In the genomic region with DNA sequence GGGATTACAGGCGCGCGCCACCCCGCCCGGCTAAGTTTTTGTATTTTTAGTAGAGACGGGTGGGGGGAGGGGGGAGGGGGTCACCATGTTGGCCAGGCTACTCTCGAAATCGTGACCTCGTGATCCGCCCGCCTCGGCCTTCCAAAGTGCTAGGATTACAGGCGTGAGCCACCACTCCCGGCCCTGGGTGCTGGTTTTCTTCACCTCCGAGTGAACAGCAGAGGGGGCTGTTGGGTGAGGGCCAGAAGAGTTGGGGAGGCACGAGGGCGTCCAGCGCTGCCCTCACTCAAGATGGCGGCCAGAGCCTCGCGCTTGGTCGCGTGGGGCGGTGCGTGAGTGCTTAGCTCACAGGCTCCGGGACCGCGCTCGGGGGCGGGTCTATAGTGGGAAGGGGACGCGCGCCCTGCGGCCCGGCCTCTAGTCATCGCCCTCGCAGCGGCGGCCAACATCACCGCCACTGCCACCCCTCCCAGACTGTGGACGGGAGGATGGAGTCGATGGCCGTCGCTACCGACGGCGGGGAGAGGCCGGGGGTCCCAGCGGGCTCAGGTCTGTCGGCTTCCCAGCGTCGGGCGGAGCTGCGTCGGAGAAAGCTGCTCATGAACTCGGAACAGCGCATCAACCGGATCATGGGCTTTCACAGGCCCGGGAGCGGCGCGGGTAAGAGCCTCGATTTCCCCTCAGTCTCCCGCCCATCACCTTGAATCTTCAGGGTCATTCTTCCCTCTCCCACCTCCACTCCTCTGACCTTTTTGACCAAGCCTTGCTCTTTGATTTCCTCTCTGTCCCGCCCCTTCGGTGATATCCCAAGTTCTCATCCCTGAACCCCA, we compare ENCODE assay signal across 8 cellular contexts. TPM values are rescaled to one million over a fixed set of nuclear protein-coding genes. Genes with fewer than 3 reads are reported as not detected.
DNase-seq lines count a peak whose midpoint lies in the region; TF ChIP-seq lines count a peak whose summit lies in the region.

A gene (plus strand): TSS at position 416 of the 830 bp plus-strand sequence. CDS start 73 bp downstream, at position 489.

- H3K36me3 ChIP-seq in SK-N-MC (ENCODE audit: insufficient read depth, low read length) = peaks cover 4% of the 10 kb centered on the region; the same call in 1 of the 2 replicates
- no peaks in the 10 kb centered on the region for H3K36me3 ChIP-seq in suprapubic skin

- TF ChIP-seq EP300 in suprapubic skin (IDR thresholded peaks at IDR 0.05) = no peak

- no peaks in the 10 kb centered on the region for H3K9me3 Mint-ChIP-seq in HFFc6

- peak within 1 kb of the TSS; percentile 98 for H3K4me3 Mint-ChIP-seq in HFFc6

- TF ChIP-seq POLR2A in NB4 (IDR thresholded peaks at IDR 0.05; ENCODE audit: extremely low read depth, insufficient read length) = peak; percentile 57
- TF ChIP-seq POLR2A in suprapubic skin (IDR thresholded peaks at IDR 0.05) = peak in 1 of 2 donors; percentile 89

- peaks cover 2% of the 10 kb centered on the region for H3K27me3 Mint-ChIP-seq in HFFc6 (ENCODE audit: insufficient read depth)

- peaks cover 14% of the 10 kb centered on the region for H3K4me1 Mint-ChIP-seq in HFFc6 (ENCODE audit: low read depth)

- H3K9me3 ChIP-seq in SK-N-MC (ENCODE audit: low read depth, low read length) = no peaks in the 10 kb centered on the region
- no peaks in the 10 kb centered on the region for H3K9me3 ChIP-seq in suprapubic skin

- WGBS in suprapubic skin = 0% methylated on average over 45 of the region's 66 CpGs

- no peaks in the 10 kb centered on the region for H3K27me3 ChIP-seq in suprapubic skin

- H3K4me3 ChIP-seq in GM08714 (ENCODE audit: low read length) = peak within 1 kb of the TSS; percentile 86
- peak within 1 kb of the TSS; percentile 90 for H3K4me3 ChIP-seq in NB4 (ENCODE audit: low read depth, low read length)
- peak within 1 kb of the TSS; percentile 87 for H3K4me3 ChIP-seq in SK-N-MC
- peak within 1 kb of the TSS; percentile 70 for H3K4me3 ChIP-seq in suprapubic skin

- TF ChIP-seq CTCF in HFFc6 (IDR thresholded peaks at IDR 0.05) = peak; percentile 82
- peak; percentile 64 for TF ChIP-seq CTCF in NB4 (IDR thresholded peaks at IDR 0.05; ENCODE audit: low read depth, low read length)
- peak in 1 of 2 donors; percentile 40 for TF ChIP-seq CTCF in suprapubic skin (IDR thresholded peaks at IDR 0.05)

- H3K27ac Mint-ChIP-seq in HFFc6 = peak within 1 kb of the TSS; percentile 98

- H3K4me1 ChIP-seq in suprapubic skin = peaks cover 19% of the 10 kb centered on the region

- H3K27ac ChIP-seq in SK-N-MC = peak within 1 kb of the TSS; percentile 62
- H3K27ac ChIP-seq in suprapubic skin = peak within 1 kb of the TSS; percentile 92

- peak within 1 kb of the TSS; percentile 85 for H3K9ac ChIP-seq in SK-N-MC (ENCODE audit: insufficient read length)

- peaks cover 13% of the 10 kb centered on the region; the same call in 1 of the 2 replicates for H3K36me3 Mint-ChIP-seq in HFFc6 (ENCODE audit: low read depth)

- DNase-seq in HFFc6 (peak; percentile 96), NB4 (ENCODE audit: low read depth) (peak; percentile 98), SK-N-MC (ENCODE audit: low read depth, low spot score) (peak; percentile 75), germinal center (ENCODE audit: low spot score) (peak; percentile 93), nucleus accumbens (lab: John Stamatoyannopoulos, UW) (peak; percentile 69 to 98 (median 94)), suprapubic skin (ENCODE audit: low spot score in 2 of 2) (peak; percentile 98)
- DNase-seq in activated naive CD4-positive, alpha-beta T cell treated with anti-CD3 and anti-CD28 coated beads, Interleukin-2, amount 50 U/mL, for 16 hours = peak; percentile 98

RNA-seq across cellular contexts. Expression of the gene that starts here (rescaled TPM):
- total RNA-seq in HFFc6 (2021; fragmentation: NEBNext Ultra II Directional; extraction: Animal tissue kit (Norgen Biotek cat#: 25700)) = 10 to 100 TPM; 25.2 to 35.1 (median 26.3) TPM
- 10 to 100 TPM; 24.1 to 27.6 (median 25.9) TPM for total RNA-seq in suprapubic skin

Comparison
In these comparisons a context has a peak if more than half of its experiments do, and no peak if none do; other contexts are left out.
1. Peak in every context shown above with its lines: DNase-seq, H3K4me3 ChIP-seq and H3K27ac ChIP-seq.